Comparison of ENCODE assay signal across 30 cellular contexts in genomic region chr6:73727114-73727513, GRCh38. TPM values are rescaled to one million over a fixed set of nuclear protein-coding genes. Genes with fewer than 3 reads are reported as not detected.
DNase-seq lines count a peak whose midpoint lies in the region; ATAC-seq and TF ChIP-seq lines count a peak whose summit lies in the region.
"Had no signal": no experiment of that assay in that cellular context is flagged by ENCODE, and none has a peak within 500 bp of the region (broad histone marks: within the 10 kb centered on the region; RNA-seq: fewer than 3 reads in every experiment).

No MANE protein-coding gene starts in this region.

- no peak for TF ChIP-seq CTCF in OCI-LY3 (IDR thresholded peaks at IDR 0.05; ENCODE audit: low read depth, low read length)

- no peaks in the 10 kb centered on the region for H3K27me3 Mint-ChIP-seq in activated CD4-positive, alpha-beta T cell treated with anti-CD3 and anti-CD28 coated beads for 36 hours
- H3K27me3 Mint-ChIP-seq in activated naive CD4-positive, alpha-beta T cell treated with anti-CD3 and anti-CD28 coated beads for 36 hours (ENCODE audit: low read depth) = no peaks in the 10 kb centered on the region

- H3K4me2 ChIP-seq in OCI-LY3 (ENCODE audit: low read length) = no peak overlapping the region

- peak overlapping the region; percentile 21 for H3K27ac Mint-ChIP-seq in activated CD4-positive, alpha-beta T cell treated with anti-CD3 and anti-CD28 coated beads for 36 hours
- no peak overlapping the region for H3K27ac Mint-ChIP-seq in activated naive CD4-positive, alpha-beta T cell treated with anti-CD3 and anti-CD28 coated beads for 36 hours
- peak overlapping the region; percentile 48 for H3K27ac Mint-ChIP-seq in stimulated activated effector memory CD8-positive, alpha-beta T cell treated with anti-CD3 and anti-CD28 coated beads, Interleukin-12 subunit alpha, Interleukin-12 subunit beta, amount 100 ng/mL, for 72 hours

- H3K79me2 ChIP-seq in OCI-LY3 (ENCODE audit: low read length) = no peaks in the 10 kb centered on the region

- H3K27ac ChIP-seq in OCI-LY3 (ENCODE audit: low read length) = no peak overlapping the region
- H3K27ac ChIP-seq: 22Rv1 had no signal

- no peak overlapping the region for H3K9ac ChIP-seq in OCI-LY3 (ENCODE audit: low read length)

- no peaks in the 10 kb centered on the region for H3K9me3 Mint-ChIP-seq in activated CD4-positive, alpha-beta T cell treated with anti-CD3 and anti-CD28 coated beads for 36 hours (ENCODE audit: low read depth)
- no peaks in the 10 kb centered on the region for H3K9me3 Mint-ChIP-seq in activated naive CD4-positive, alpha-beta T cell treated with anti-CD3 and anti-CD28 coated beads for 36 hours
- no peaks in the 10 kb centered on the region for H3K9me3 Mint-ChIP-seq in stimulated activated effector memory CD8-positive, alpha-beta T cell treated with anti-CD3 and anti-CD28 coated beads, Interleukin-12 subunit alpha, Interleukin-12 subunit beta, amount 100 ng/mL, for 72 hours
- H3K9me3 Mint-ChIP-seq: CD14-positive monocyte; CD8-positive, alpha-beta memory T cell had no signal

- peaks cover 31% of the 10 kb centered on the region for H3K4me1 ChIP-seq in OCI-LY3 (ENCODE audit: low read length)
- H3K4me1 ChIP-seq: BE2C had no signal

- H4K20me1 ChIP-seq in OCI-LY3 (ENCODE audit: insufficient read depth, low read length) = no peaks in the 10 kb centered on the region

- DNase-seq in activated CD4-positive, alpha-beta T cell treated with anti-CD3 and anti-CD28 coated beads for 36 hours = peak; percentile 39
- DNase-seq in activated CD4-positive, alpha-beta T cell treated with anti-CD3 and anti-CD28 coated beads for 1 hour = no peak
- peak; percentile 26 for DNase-seq in activated naive CD4-positive, alpha-beta T cell treated with anti-CD3 and anti-CD28 coated beads for 36 hours
- DNase-seq in activated naive CD4-positive, alpha-beta T cell (lab: John Stamatoyannopoulos, UW) = no peak
- DNase-seq in stimulated activated effector memory CD8-positive, alpha-beta T cell treated with anti-CD3 and anti-CD28 coated beads, Interleukin-12 subunit alpha, Interleukin-12 subunit beta, amount 100 ng/mL, for 72 hours (ENCODE audit: low spot score in 2 of 2) = no peak
- no peak for DNase-seq in AG08395 (ENCODE audit: low spot score)
- DNase-seq in NOMO-1 treated with DMSO at 0.1 percent for 48 hours (lab: John Stamatoyannopoulos, UW; ENCODE audit: unreplicated experiment) = no peak
- DNase-seq: BE2C; CD8-positive, alpha-beta memory T cell; DMS 273 treated with DMSO at 0.1 percent for 48 hours; DMS79; EL; GDM1; HCEC 1CT; Kasumi-1; MV-4-11; NCI-H1105; NCI-H1436 treated with DMSO at 0.1 percent for 48 hours; NCI-H187 treated with DMSO at 0.1 percent for 48 hours; NCI-H2171 treated with DMSO at 0.1 percent for 48 hours; NCI-H345; NCI-H510A treated with DMSO at 0.1 percent for 48 hours; NCI-H774; NK-92 treated with Interleukin-12 subunit alpha and Interleukin-12 subunit beta, amount 100 ng/mL, for 24 hours; Right ventricle myocardium superior; RPMI8226 had no signal

- H3K36me3 ChIP-seq in OCI-LY3 (replicated peaks; ENCODE audit: low read depth, low read length) = no peaks in the 10 kb centered on the region
- H3K36me3 ChIP-seq: BE2C had no signal

- peak overlapping the region; percentile 28 for H2AFZ ChIP-seq in OCI-LY3 (ENCODE audit: low read depth, low read length)

- H3K4me3 Mint-ChIP-seq in activated CD4-positive, alpha-beta T cell treated with anti-CD3 and anti-CD28 coated beads for 36 hours = no peak overlapping the region
- no peak overlapping the region for H3K4me3 Mint-ChIP-seq in activated naive CD4-positive, alpha-beta T cell treated with anti-CD3 and anti-CD28 coated beads for 36 hours
- no peak overlapping the region for H3K4me3 Mint-ChIP-seq in stimulated activated effector memory CD8-positive, alpha-beta T cell treated with anti-CD3 and anti-CD28 coated beads, Interleukin-12 subunit alpha, Interleukin-12 subunit beta, amount 100 ng/mL, for 72 hours
- H3K4me3 Mint-ChIP-seq: CD14-positive monocyte; CD8-positive, alpha-beta memory T cell had no signal

- no peak overlapping the region for H3K4me3 ChIP-seq in OCI-LY3 (ENCODE audit: low read length)
- H3K4me3 ChIP-seq: K562 had no signal

- CTCF ChIA-PET in activated CD4-positive, alpha-beta T cell treated with anti-CD3 and anti-CD28 coated beads for 36 hours (lab: Charles Lee) = interaction anchor here (2.5 kb wide), 1 partner anchor 10 kb away, joined by 8 read pairs; no protein-coding TSS in a partner anchor
- CTCF ChIA-PET in activated naive CD4-positive, alpha-beta T cell treated with anti-CD3 and anti-CD28 coated beads for 36 hours (lab: Charles Lee) = interaction anchor here (0.7 to 1.0 kb wide), 2 partner anchors 12 to 1482 kb away, joined by 3 to 4 read pairs; no protein-coding TSS in a partner anchor

- peaks cover 40% of the 10 kb centered on the region for H3K4me1 Mint-ChIP-seq in activated CD4-positive, alpha-beta T cell treated with anti-CD3 and anti-CD28 coated beads for 36 hours
- H3K4me1 Mint-ChIP-seq in activated naive CD4-positive, alpha-beta T cell treated with anti-CD3 and anti-CD28 coated beads for 36 hours (ENCODE audit: low read depth) = peaks cover 38% of the 10 kb centered on the region
- peaks cover 28% of the 10 kb centered on the region for H3K4me1 Mint-ChIP-seq in stimulated activated effector memory CD8-positive, alpha-beta T cell treated with anti-CD3 and anti-CD28 coated beads, Interleukin-12 subunit alpha, Interleukin-12 subunit beta, amount 100 ng/mL, for 72 hours

- ATAC-seq in activated CD4-positive, alpha-beta T cell treated with anti-CD3 and anti-CD28 coated beads for 36 hours = no peak
- peak; percentile 31 for ATAC-seq in stimulated activated effector memory CD8-positive, alpha-beta T cell treated with anti-CD3 and anti-CD28 coated beads, Interleukin-12 subunit alpha, Interleukin-12 subunit beta, amount 100 ng/mL, for 72 hours
- ATAC-seq: K562 had no signal

- no peaks in the 10 kb centered on the region for H3K27me3 ChIP-seq in OCI-LY3 (ENCODE audit: low read depth, low read length)
- H3K27me3 ChIP-seq: BE2C had no signal

- H3K9me3 ChIP-seq in OCI-LY3 (ENCODE audit: insufficient read depth, low read length) = no peaks in the 10 kb centered on the region
- H3K9me3 ChIP-seq: BE2C had no signal

- intact Hi-C loops in activated CD4-positive, alpha-beta T cell treated with anti-CD3 and anti-CD28 coated beads for 36 hours (cut with DNase I, micrococcal nuclease) = no loop called here
- intact Hi-C loops in activated naive CD4-positive, alpha-beta T cell treated with anti-CD3 and anti-CD28 coated beads for 36 hours (cut with micrococcal nuclease) = loop anchor here (10.0 kb wide), 1 partner anchor 1102 kb away; the partner anchor contains the start of gene KCNQ5

- POLR2A ChIA-PET in activated CD4-positive, alpha-beta T cell treated with anti-CD3 and anti-CD28 coated beads for 36 hours (lab: Charles Lee) = no interaction called here

- peaks cover 4% of the 10 kb centered on the region for H3K36me3 Mint-ChIP-seq in activated CD4-positive, alpha-beta T cell treated with anti-CD3 and anti-CD28 coated beads for 36 hours (ENCODE audit: low read depth)
- peaks cover 3% of the 10 kb centered on the region for H3K36me3 Mint-ChIP-seq in activated naive CD4-positive, alpha-beta T cell treated with anti-CD3 and anti-CD28 coated beads for 36 hours (ENCODE audit: low read depth)
- H3K36me3 Mint-ChIP-seq in stimulated activated effector memory CD8-positive, alpha-beta T cell treated with anti-CD3 and anti-CD28 coated beads, Interleukin-12 subunit alpha, Interleukin-12 subunit beta, amount 100 ng/mL, for 72 hours = peaks cover 6% of the 10 kb centered on the region
- H3K36me3 Mint-ChIP-seq: CD8-positive, alpha-beta memory T cell had no signal

RNA-seq across cellular contexts. Expression of gene CD109, which starts 31.1 kb away (rescaled TPM):
- total RNA-seq in activated CD4-positive, alpha-beta T cell treated with anti-CD3 and anti-CD28 coated beads for 36 hours = 10 to 100 TPM; 13.2 to 15.8 TPM
- total RNA-seq in activated naive CD4-positive, alpha-beta T cell treated with anti-CD3 and anti-CD28 coated beads for 36 hours = 1 to 10 TPM; 6.7 to 7.6 TPM

Comparison
In these comparisons a context has a peak if more than half of its experiments do, and no peak if none do; other contexts are left out.
1. DNase-seq: peak in activated CD4-positive, alpha-beta T cell treated with anti-CD3 and anti-CD28 coated beads for 36 hours (single experiment) and activated naive CD4-positive, alpha-beta T cell treated with anti-CD3 and anti-CD28 coated beads for 36 hours (single experiment); none in activated CD4-positive, alpha-beta T cell treated with anti-CD3 and anti-CD28 coated beads for 1 hour (single experiment), activated naive CD4-positive, alpha-beta T cell (0 of 4), stimulated activated effector memory CD8-positive, alpha-beta T cell treated with anti-CD3 and anti-CD28 coated beads, Interleukin-12 subunit alpha, Interleukin-12 subunit beta, amount 100 ng/mL, for 72 hours (0 of 2), AG08395 (single experiment) and NOMO-1 treated with DMSO at 0.1 percent for 48 hours (single experiment).